Comparison of ENCODE assay signal across 16 cellular contexts in the genomic region with DNA sequence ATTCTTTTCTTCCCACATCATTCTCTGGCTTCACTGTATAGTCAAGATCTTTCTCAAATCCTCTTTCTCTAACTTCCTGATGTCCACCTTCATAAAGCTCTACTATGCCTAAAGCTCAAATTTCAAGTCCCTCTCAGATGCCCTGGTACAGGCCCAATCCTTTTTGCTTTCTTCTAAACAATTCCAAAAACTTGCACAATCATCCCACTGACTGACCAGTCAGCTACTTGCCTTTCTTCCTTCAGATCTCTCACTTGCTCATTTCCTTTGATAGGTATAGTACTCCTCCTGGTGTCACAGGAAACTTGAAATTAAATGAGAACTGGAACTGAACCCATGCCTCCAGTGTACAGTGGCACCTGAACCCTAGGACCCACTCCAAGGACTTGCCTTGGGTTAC. TPM values are rescaled to one million over a fixed set of nuclear protein-coding genes. Genes with fewer than 3 reads are reported as not detected.
"Had no signal": no experiment of that assay in that cellular context is flagged by ENCODE, and none has a peak within 500 bp of the region (broad histone marks: within the 10 kb centered on the region; RNA-seq: fewer than 3 reads in every experiment).

No MANE protein-coding gene starts in this region.

- H3K4me1 ChIP-seq: transverse colon had no signal

- H3K4me3 ChIP-seq: coronary artery, transverse colon had no signal

- DNase-seq: activated gamma-delta T cell; activated T-cell treated with anti-CD3 and anti-CD28 coated beads for 4 hours; central memory CD4-positive, alpha-beta T cell; effector CD8-positive, alpha-beta T cell; hippocampal formation; kidney glomerular epithelial cell; stimulated activated CD4-positive, alpha-beta T cell treated with anti-CD3 and anti-CD28 coated beads, Interleukin-12 subunit alpha, Interleukin-12 subunit beta, amount 100 ng/mL, for 4 hours; stimulated activated naive CD4-positive, alpha-beta T cell; substantia nigra; transverse colon had no signal

- H3K9me3 ChIP-seq: transverse colon had no signal

- H3K27ac ChIP-seq: coronary artery, transverse colon had no signal

- H3K27me3 ChIP-seq: transverse colon had no signal

RNA-seq across cellular contexts. Expression of a gene that starts 38.6 kb away (rescaled TPM):
- total RNA-seq: fibroblast of lung; glomerular endothelial cell; mesenteric fat pad; osteocyte; T-helper 1 cell treated with Interleukin-12 subunit alpha and Interleukin-12 subunit beta and Interleukin-4 antibody, amounts not matched to agents 30 ng/mL and 1 ng/mL, for 36 hours; transverse colon had no signal
- polyA plus RNA-seq: fibroblast of lung had no signal
